In genomic region chr1:15758953-15759661, GRCh38 we compare ENCODE assay signal across 8 cellular contexts. TPM values are rescaled to one million over a fixed set of nuclear protein-coding genes. Genes with fewer than 3 reads are reported as not detected.
DNase-seq lines count a peak whose midpoint lies in the region; ATAC-seq and TF ChIP-seq lines count a peak whose summit lies in the region.

No MANE protein-coding gene starts in this region.

- H3K4me3 Mint-ChIP-seq in naive B cell: peak overlapping the region; percentile 38 to 79 (median 70)
- H3K4me3 Mint-ChIP-seq in stimulated activated effector memory CD8-positive, alpha-beta T cell treated with anti-CD3 and anti-CD28 coated beads, Interleukin-12 subunit alpha, Interleukin-12 subunit beta, amount 100 ng/mL, for 72 hours: no peak overlapping the region

- H3K4me3 ChIP-seq in PC-3 (ENCODE audit: low read length): peak overlapping the region; percentile 86
- H3K4me3 ChIP-seq in esophagus (ENCODE audit: low read depth in 1 of 2, low read length in 2 of 2): peak overlapping the region; percentile 67 to 70

- ATAC-seq in PC-3: peak; percentile 22
- ATAC-seq in naive B cell (ENCODE audit: low read depth in 2 of 2): peak; percentile 19 to 21
- ATAC-seq in stimulated activated effector memory CD8-positive, alpha-beta T cell treated with anti-CD3 and anti-CD28 coated beads, Interleukin-12 subunit alpha, Interleukin-12 subunit beta, amount 100 ng/mL, for 72 hours: no peak

- POLR2A ChIA-PET in PC-3 (lab: Charles Lee; ENCODE audit: unreplicated experiment): interaction anchor here (0.6 kb wide), 1 partner anchor 36 kb away, joined by 11 read pairs; no protein-coding TSS in a partner anchor

- H3K9ac ChIP-seq in PC-3 (ENCODE audit: low read length): peak overlapping the region; percentile 94

- no peak overlapping the region for H3K27ac Mint-ChIP-seq in naive B cell
- H3K27ac Mint-ChIP-seq in stimulated activated effector memory CD8-positive, alpha-beta T cell treated with anti-CD3 and anti-CD28 coated beads, Interleukin-12 subunit alpha, Interleukin-12 subunit beta, amount 100 ng/mL, for 72 hours: no peak overlapping the region

- no peaks in the 10 kb centered on the region for H3K9me2 ChIP-seq in PC-3 (replicated peaks; ENCODE audit: low read length)

- peak overlapping the region; percentile 84 for H3K4me2 ChIP-seq in PC-3 (ENCODE audit: low read length)

- TF ChIP-seq CTCF in PC-3 (conservative IDR thresholded peaks at IDR 0.05; ENCODE audit: low read depth, low read length) (no peak), GM10266 (IDR thresholded peaks at IDR 0.05; ENCODE audit: control insufficient read depth, insufficient read depth, low read depth, missing control alignments) (no peak)

- H3K9me3 Mint-ChIP-seq in naive B cell: peaks cover 0 to 3% (median 0%) of the 10 kb centered on the region in 7 donors
- H3K9me3 Mint-ChIP-seq in stimulated activated effector memory CD8-positive, alpha-beta T cell treated with anti-CD3 and anti-CD28 coated beads, Interleukin-12 subunit alpha, Interleukin-12 subunit beta, amount 100 ng/mL, for 72 hours: no peaks in the 10 kb centered on the region

- H3K36me3 Mint-ChIP-seq in naive B cell: no peaks in the 10 kb centered on the region
- H3K36me3 Mint-ChIP-seq in stimulated activated effector memory CD8-positive, alpha-beta T cell treated with anti-CD3 and anti-CD28 coated beads, Interleukin-12 subunit alpha, Interleukin-12 subunit beta, amount 100 ng/mL, for 72 hours: no peaks in the 10 kb centered on the region

- no peaks in the 10 kb centered on the region for H3F3A ChIP-seq in PC-3 (ENCODE audit: low read length, unreplicated experiment)

- H3K4me1 ChIP-seq in PC-3 (ENCODE audit: insufficient read depth, low read length) (peaks cover 43% of the 10 kb centered on the region), esophagus (ENCODE audit: control insufficient read depth in 2 of 2, insufficient read depth in 2 of 2, low read length in 1 of 2) (peaks cover 4 to 14% of the 10 kb centered on the region in 2 donors)

- intact Hi-C loops in PC-3 (cut with micrococcal nuclease): no loop called here

- peaks cover 17 to 22% (median 18%) of the 10 kb centered on the region in 3 donors for H3K4me1 Mint-ChIP-seq in naive B cell
- peaks cover 13% of the 10 kb centered on the region for H3K4me1 Mint-ChIP-seq in stimulated activated effector memory CD8-positive, alpha-beta T cell treated with anti-CD3 and anti-CD28 coated beads, Interleukin-12 subunit alpha, Interleukin-12 subunit beta, amount 100 ng/mL, for 72 hours

- H3K27ac ChIP-seq in PC-3 (ENCODE audit: low read length) (peak overlapping the region; percentile 21), esophagus (ENCODE audit: low read depth in 2 of 2, low read length in 1 of 2) (peak overlapping the region; percentile 54 to 71)

- DNase-seq in AG08396 (ENCODE audit: low spot score) (peak; percentile 86), PC-3 (no peak), naive B cell (no peak), NCI-H2196 treated with DMSO at 0.1 percent for 48 hours (lab: John Stamatoyannopoulos, UW; ENCODE audit: unreplicated experiment) (no peak), GM10266 (ENCODE audit: extremely low spot score) (no peak), epidermal melanocyte (ENCODE audit: insufficient read length, low spot score) (no peak)
- DNase-seq in stimulated activated effector memory CD8-positive, alpha-beta T cell treated with anti-CD3 and anti-CD28 coated beads, Interleukin-12 subunit alpha, Interleukin-12 subunit beta, amount 100 ng/mL, for 72 hours (ENCODE audit: low spot score in 2 of 2): no peak

- no peaks in the 10 kb centered on the region for H3K27me3 ChIP-seq in PC-3 (ENCODE audit: low read length)
- H3K27me3 ChIP-seq in esophagus (ENCODE audit: control insufficient read depth in 1 of 2, insufficient read depth in 2 of 2, low read length in 2 of 2): no peaks in the 10 kb centered on the region

- no TSS peak for BruUV-seq in PC-3 (replicated peaks; lab: Mats Ljungman, UMichigan)

- H3K36me3 ChIP-seq in PC-3 (ENCODE audit: low read depth, low read length): no peaks in the 10 kb centered on the region
- H3K36me3 ChIP-seq in esophagus (ENCODE audit: control insufficient read depth in 2 of 2, insufficient read depth in 2 of 2, low read length in 1 of 2): no peaks in the 10 kb centered on the region

- CTCF ChIA-PET in PC-3 (lab: Charles Lee): interaction anchor here (0.6 kb wide), 2 partner anchors 161 to 163 kb away, joined by 4 read pairs; no protein-coding TSS in a partner anchor

- H2AFZ ChIP-seq in PC-3 (ENCODE audit: low read length): peak overlapping the region; percentile 73

- H3K9me3 ChIP-seq in PC-3 (ENCODE audit: low read length): no peaks in the 10 kb centered on the region
- H3K9me3 ChIP-seq in esophagus (ENCODE audit: control insufficient read depth in 2 of 2, insufficient read depth in 1 of 2, low read depth in 1 of 2, low read length in 1 of 2): no peaks in the 10 kb centered on the region

- H3K27me3 Mint-ChIP-seq in naive B cell: peaks cover 35 to 71% (median 69%) of the 10 kb centered on the region in 3 donors

- peaks cover 46% of the 10 kb centered on the region for H3K79me2 ChIP-seq in PC-3 (ENCODE audit: low read length)

- WGBS in esophagus, 2 donors: 2 to 3% methylated on average over 35 to 58 of the region's 58 CpGs

- H4K20me1 ChIP-seq in PC-3 (ENCODE audit: low read length): no peaks in the 10 kb centered on the region

RNA-seq across cellular contexts. Expression of gene FBLIM1, which starts 0.5 kb away (rescaled TPM):
- 74.1 and 90.0 TPM in 2 replicates for total RNA-seq in PC-3 (2014; rRNA removed)
- polyA plus RNA-seq in esophagus (10 to 100 TPM; 17.7 to 20.5 TPM), naive B cell (ENCODE audit: low read depth in 6 of 6) (not detected)

RNA-seq across cellular contexts. Expression of gene TMEM82, which starts 16.8 kb away (rescaled TPM):
- total RNA-seq in PC-3 (2014; rRNA removed): not detected in 2 replicates
- polyA plus RNA-seq in esophagus: not detected
- polyA plus RNA-seq in naive B cell (ENCODE audit: low read depth in 6 of 6): not detected

RNA-seq across cellular contexts. Expression of gene SLC25A34, which starts 23.0 kb away (rescaled TPM):
- total RNA-seq in PC-3 (2014; rRNA removed): 0.44 and 2.6 TPM in 2 replicates
- 1 to 10 TPM in 1 of 2 donors, under 1 TPM in 1; 0.46 to 2.7 TPM for polyA plus RNA-seq in esophagus
- polyA plus RNA-seq in naive B cell (ENCODE audit: low read depth in 6 of 6): 1 to 10 TPM in 1 of 6 donors, under 1 TPM in 1, not detected in 4; 0.73 to 1.3 TPM

RNA-seq across cellular contexts. Expression of gene UQCRHL, which starts 48.3 kb away (rescaled TPM):
- 8.7 and 11.2 TPM in 2 replicates for total RNA-seq in PC-3 (2014; rRNA removed)
- 1 to 10 TPM; 1.9 to 2.0 TPM for polyA plus RNA-seq in esophagus
- 1 to 10 TPM in 3 of 6 donors, under 1 TPM in 3; 0.11 to 1.3 (median 0.94) TPM for polyA plus RNA-seq in naive B cell (ENCODE audit: low read depth in 6 of 6)

Comparison
In these comparisons a context has a peak if more than half of its experiments do, and no peak if none do; other contexts are left out.
1. RNA of gene FBLIM1, which starts 0.5 kb away (polyA plus RNA-seq): 17.7 to 20.5 TPM in esophagus; not detected in naive B cell; every median in the first group is over 10 times any median in the second.